In the genomic region with DNA sequence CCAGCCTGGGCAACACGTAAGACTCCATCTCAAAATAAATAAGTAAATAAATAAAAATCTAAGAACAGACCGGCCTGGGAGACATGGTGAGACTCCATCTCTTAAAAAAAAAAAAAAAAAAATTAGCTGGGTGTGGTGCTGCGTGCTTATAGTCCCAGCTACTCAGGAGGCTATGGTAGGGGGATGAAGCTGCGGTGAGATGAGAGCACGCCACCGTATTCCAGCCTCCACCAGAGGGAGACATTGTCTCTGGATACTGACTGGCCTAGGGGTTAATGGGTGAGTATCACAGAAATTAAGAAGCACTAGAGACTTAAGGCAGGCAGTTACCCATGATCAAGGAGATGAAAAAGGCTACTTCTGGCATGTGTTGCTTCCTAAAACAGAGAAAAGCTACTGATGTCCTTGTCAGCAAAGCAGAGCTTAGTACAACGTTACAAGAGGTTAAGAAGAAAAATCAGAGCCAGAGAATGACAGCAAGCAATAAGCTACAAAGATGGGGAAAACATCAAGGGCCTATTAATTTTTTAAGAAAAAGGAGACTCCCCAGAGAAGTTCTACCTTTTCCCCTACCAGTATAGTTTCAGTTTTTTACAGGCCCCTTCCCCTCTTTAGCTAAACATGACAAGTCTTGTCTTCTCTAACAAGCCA, we compare ENCODE assay signal across 1 cellular context.
A peak's percentile ranks its signal among the peaks of the same experiment; 100 is the strongest.
TF ChIP-seq lines count a peak whose summit lies in the region.

No MANE protein-coding gene starts in this region.

TF ChIP-seq in K562, 482 proteins besides CTCF, POLR2A, EP300 and RAD21 (continued from another document and continues in another):
- no peak for TF ChIP-seq ZNF561 (CRISPR knock-in tag; conservative IDR thresholded peaks at IDR 0.05)
- peak; percentile 71 for TF ChIP-seq SMC3 (conservative IDR thresholded peaks at IDR 0.05; ENCODE audit: insufficient read depth, low read depth, low read length)
- TF ChIP-seq RBFOX2 (IDR thresholded peaks at IDR 0.05; ENCODE audit: low read depth, low read length): peak; percentile 65
- TF ChIP-seq, protein P1, sequence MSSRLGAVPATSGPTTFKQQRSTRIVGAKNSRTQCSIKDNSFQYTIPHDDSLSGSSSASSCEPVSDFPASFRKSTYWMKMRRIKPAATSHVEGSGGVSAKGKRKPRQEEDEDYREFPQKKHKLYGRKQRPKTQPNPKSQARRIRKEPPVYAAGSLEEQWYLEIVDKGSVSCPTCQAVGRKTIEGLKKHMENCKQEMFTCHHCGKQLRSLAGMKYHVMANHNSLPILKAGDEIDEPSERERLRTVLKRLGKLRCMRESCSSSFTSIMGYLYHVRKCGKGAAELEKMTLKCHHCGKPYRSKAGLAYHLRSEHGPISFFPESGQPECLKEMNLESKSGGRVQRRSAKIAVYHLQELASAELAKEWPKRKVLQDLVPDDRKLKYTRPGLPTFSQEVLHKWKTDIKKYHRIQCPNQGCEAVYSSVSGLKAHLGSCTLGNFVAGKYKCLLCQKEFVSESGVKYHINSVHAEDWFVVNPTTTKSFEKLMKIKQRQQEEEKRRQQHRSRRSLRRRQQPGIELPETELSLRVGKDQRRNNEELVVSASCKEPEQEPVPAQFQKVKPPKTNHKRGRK (tag; IDR thresholded peaks at IDR 0.05): peak; percentile 8; the same call in 1 of the 2 replicates
- peak; percentile 80 for TF ChIP-seq POLR2AphosphoS2 (IDR thresholded peaks at IDR 0.05; ENCODE audit: low read length)
- no peak for TF ChIP-seq ETS2 (tag; IDR thresholded peaks at IDR 0.05; ENCODE audit: borderline replicate concordance, poor library complexity, severe bottlenecking)
- peak; percentile 32 for TF ChIP-seq POLR2B (IDR thresholded peaks at IDR 0.05; ENCODE audit: low read depth, partially characterized antibody)
- TF ChIP-seq, protein P2, sequence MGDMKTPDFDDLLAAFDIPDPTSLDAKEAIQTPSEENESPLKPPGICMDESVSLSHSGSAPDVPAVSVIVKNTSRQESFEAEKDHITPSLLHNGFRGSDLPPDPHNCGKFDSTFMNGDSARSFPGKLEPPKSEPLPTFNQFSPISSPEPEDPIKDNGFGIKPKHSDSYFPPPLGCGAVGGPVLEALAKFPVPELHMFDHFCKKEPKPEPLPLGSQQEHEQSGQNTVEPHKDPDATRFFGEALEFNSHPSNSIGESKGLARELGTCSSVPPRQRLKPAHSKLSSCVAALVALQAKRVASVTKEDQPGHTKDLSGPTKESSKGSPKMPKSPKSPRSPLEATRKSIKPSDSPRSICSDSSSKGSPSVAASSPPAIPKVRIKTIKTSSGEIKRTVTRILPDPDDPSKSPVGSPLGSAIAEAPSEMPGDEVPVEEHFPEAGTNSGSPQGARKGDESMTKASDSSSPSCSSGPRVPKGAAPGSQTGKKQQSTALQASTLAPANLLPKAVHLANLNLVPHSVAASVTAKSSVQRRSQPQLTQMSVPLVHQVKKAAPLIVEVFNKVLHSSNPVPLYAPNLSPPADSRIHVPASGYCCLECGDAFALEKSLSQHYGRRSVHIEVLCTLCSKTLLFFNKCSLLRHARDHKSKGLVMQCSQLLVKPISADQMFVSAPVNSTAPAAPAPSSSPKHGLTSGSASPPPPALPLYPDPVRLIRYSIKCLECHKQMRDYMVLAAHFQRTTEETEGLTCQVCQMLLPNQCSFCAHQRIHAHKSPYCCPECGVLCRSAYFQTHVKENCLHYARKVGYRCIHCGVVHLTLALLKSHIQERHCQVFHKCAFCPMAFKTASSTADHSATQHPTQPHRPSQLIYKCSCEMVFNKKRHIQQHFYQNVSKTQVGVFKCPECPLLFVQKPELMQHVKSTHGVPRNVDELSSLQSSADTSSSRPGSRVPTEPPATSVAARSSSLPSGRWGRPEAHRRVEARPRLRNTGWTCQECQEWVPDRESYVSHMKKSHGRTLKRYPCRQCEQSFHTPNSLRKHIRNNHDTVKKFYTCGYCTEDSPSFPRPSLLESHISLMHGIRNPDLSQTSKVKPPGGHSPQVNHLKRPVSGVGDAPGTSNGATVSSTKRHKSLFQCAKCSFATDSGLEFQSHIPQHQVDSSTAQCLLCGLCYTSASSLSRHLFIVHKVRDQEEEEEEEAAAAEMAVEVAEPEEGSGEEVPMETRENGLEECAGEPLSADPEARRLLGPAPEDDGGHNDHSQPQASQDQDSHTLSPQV (IDR thresholded peaks at IDR 0.05): peak; percentile 29; the same call in 1 of the 2 replicates
- TF ChIP-seq, protein P3, sequence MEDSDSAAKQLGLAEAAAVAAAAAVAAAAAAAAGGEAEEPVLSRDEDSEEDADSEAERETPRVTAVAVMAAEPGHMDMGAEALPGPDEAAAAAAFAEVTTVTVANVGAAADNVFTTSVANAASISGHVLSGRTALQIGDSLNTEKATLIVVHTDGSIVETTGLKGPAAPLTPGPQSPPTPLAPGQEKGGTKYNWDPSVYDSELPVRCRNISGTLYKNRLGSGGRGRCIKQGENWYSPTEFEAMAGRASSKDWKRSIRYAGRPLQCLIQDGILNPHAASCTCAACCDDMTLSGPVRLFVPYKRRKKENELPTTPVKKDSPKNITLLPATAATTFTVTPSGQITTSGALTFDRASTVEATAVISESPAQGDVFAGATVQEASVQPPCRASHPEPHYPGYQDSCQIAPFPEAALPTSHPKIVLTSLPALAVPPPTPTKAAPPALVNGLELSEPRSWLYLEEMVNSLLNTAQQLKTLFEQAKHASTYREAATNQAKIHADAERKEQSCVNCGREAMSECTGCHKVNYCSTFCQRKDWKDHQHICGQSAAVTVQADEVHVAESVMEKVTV (CRISPR knock-in tag; IDR thresholded peaks at IDR 0.05): peak; percentile 51; the same call in 1 of the 2 replicates
- TF ChIP-seq, protein P4, sequence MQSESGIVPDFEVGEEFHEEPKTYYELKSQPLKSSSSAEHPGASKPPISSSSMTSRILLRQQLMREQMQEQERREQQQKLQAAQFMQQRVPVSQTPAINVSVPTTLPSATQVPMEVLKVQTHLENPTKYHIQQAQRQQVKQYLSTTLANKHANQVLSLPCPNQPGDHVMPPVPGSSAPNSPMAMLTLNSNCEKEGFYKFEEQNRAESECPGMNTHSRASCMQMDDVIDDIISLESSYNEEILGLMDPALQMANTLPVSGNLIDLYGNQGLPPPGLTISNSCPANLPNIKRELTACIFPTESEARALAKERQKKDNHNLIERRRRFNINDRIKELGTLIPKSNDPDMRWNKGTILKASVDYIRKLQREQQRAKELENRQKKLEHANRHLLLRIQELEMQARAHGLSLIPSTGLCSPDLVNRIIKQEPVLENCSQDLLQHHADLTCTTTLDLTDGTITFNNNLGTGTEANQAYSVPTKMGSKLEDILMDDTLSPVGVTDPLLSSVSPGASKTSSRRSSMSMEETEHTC (IDR thresholded peaks at IDR 0.05): no peak
- TF ChIP-seq, protein P5, sequence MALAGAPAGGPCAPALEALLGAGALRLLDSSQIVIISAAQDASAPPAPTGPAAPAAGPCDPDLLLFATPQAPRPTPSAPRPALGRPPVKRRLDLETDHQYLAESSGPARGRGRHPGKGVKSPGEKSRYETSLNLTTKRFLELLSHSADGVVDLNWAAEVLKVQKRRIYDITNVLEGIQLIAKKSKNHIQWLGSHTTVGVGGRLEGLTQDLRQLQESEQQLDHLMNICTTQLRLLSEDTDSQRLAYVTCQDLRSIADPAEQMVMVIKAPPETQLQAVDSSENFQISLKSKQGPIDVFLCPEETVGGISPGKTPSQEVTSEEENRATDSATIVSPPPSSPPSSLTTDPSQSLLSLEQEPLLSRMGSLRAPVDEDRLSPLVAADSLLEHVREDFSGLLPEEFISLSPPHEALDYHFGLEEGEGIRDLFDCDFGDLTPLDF (CRISPR knock-in tag; IDR thresholded peaks at IDR 0.05): no peak
- no peak for TF ChIP-seq BRD4 (IDR thresholded peaks at IDR 0.05)
- 0 out of 2 replicates have a peak, but pooled peaks have one; percentile 45 for TF ChIP-seq ARID2 (IDR thresholded peaks at IDR 0.05)
- TF ChIP-seq ZBTB8A (IDR thresholded peaks at IDR 0.05; ENCODE audit: partially characterized antibody): no peak
- TF ChIP-seq, protein P6, sequence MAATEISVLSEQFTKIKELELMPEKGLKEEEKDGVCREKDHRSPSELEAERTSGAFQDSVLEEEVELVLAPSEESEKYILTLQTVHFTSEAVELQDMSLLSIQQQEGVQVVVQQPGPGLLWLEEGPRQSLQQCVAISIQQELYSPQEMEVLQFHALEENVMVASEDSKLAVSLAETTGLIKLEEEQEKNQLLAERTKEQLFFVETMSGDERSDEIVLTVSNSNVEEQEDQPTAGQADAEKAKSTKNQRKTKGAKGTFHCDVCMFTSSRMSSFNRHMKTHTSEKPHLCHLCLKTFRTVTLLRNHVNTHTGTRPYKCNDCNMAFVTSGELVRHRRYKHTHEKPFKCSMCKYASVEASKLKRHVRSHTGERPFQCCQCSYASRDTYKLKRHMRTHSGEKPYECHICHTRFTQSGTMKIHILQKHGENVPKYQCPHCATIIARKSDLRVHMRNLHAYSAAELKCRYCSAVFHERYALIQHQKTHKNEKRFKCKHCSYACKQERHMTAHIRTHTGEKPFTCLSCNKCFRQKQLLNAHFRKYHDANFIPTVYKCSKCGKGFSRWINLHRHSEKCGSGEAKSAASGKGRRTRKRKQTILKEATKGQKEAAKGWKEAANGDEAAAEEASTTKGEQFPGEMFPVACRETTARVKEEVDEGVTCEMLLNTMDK (IDR thresholded peaks at IDR 0.05; ENCODE audit: borderline replicate concordance, insufficient read depth, low read depth, low read length, poor library complexity, severe bottlenecking): peak; percentile 14
- TF ChIP-seq ZNF217 (CRISPR knock-in tag; IDR thresholded peaks at IDR 0.05): no peak
- 0 out of 2 replicates have a peak, but pooled peaks have one; percentile 5 for TF ChIP-seq JUND (IDR thresholded peaks at IDR 0.05; ENCODE audit: borderline replicate concordance, low read depth, low read length)
- TF ChIP-seq JUND (tag; IDR thresholded peaks at IDR 0.05; ENCODE audit: borderline replicate concordance, low read depth, low read length): 0 out of 3 replicates have a peak, but pooled peaks have one; percentile 13
- no peak for TF ChIP-seq RBM22 (IDR thresholded peaks at IDR 0.05; ENCODE audit: low read depth, low read length, poor library complexity, severe bottlenecking)
- 0 out of 2 replicates have a peak, but pooled peaks have one; percentile 29 for TF ChIP-seq ZNF263 (CRISPR knock-in tag; IDR thresholded peaks at IDR 0.05; ENCODE audit: borderline replicate concordance)
- TF ChIP-seq ZNF444 (CRISPR knock-in tag; IDR thresholded peaks at IDR 0.05): no peak
- TF ChIP-seq, protein P7, sequence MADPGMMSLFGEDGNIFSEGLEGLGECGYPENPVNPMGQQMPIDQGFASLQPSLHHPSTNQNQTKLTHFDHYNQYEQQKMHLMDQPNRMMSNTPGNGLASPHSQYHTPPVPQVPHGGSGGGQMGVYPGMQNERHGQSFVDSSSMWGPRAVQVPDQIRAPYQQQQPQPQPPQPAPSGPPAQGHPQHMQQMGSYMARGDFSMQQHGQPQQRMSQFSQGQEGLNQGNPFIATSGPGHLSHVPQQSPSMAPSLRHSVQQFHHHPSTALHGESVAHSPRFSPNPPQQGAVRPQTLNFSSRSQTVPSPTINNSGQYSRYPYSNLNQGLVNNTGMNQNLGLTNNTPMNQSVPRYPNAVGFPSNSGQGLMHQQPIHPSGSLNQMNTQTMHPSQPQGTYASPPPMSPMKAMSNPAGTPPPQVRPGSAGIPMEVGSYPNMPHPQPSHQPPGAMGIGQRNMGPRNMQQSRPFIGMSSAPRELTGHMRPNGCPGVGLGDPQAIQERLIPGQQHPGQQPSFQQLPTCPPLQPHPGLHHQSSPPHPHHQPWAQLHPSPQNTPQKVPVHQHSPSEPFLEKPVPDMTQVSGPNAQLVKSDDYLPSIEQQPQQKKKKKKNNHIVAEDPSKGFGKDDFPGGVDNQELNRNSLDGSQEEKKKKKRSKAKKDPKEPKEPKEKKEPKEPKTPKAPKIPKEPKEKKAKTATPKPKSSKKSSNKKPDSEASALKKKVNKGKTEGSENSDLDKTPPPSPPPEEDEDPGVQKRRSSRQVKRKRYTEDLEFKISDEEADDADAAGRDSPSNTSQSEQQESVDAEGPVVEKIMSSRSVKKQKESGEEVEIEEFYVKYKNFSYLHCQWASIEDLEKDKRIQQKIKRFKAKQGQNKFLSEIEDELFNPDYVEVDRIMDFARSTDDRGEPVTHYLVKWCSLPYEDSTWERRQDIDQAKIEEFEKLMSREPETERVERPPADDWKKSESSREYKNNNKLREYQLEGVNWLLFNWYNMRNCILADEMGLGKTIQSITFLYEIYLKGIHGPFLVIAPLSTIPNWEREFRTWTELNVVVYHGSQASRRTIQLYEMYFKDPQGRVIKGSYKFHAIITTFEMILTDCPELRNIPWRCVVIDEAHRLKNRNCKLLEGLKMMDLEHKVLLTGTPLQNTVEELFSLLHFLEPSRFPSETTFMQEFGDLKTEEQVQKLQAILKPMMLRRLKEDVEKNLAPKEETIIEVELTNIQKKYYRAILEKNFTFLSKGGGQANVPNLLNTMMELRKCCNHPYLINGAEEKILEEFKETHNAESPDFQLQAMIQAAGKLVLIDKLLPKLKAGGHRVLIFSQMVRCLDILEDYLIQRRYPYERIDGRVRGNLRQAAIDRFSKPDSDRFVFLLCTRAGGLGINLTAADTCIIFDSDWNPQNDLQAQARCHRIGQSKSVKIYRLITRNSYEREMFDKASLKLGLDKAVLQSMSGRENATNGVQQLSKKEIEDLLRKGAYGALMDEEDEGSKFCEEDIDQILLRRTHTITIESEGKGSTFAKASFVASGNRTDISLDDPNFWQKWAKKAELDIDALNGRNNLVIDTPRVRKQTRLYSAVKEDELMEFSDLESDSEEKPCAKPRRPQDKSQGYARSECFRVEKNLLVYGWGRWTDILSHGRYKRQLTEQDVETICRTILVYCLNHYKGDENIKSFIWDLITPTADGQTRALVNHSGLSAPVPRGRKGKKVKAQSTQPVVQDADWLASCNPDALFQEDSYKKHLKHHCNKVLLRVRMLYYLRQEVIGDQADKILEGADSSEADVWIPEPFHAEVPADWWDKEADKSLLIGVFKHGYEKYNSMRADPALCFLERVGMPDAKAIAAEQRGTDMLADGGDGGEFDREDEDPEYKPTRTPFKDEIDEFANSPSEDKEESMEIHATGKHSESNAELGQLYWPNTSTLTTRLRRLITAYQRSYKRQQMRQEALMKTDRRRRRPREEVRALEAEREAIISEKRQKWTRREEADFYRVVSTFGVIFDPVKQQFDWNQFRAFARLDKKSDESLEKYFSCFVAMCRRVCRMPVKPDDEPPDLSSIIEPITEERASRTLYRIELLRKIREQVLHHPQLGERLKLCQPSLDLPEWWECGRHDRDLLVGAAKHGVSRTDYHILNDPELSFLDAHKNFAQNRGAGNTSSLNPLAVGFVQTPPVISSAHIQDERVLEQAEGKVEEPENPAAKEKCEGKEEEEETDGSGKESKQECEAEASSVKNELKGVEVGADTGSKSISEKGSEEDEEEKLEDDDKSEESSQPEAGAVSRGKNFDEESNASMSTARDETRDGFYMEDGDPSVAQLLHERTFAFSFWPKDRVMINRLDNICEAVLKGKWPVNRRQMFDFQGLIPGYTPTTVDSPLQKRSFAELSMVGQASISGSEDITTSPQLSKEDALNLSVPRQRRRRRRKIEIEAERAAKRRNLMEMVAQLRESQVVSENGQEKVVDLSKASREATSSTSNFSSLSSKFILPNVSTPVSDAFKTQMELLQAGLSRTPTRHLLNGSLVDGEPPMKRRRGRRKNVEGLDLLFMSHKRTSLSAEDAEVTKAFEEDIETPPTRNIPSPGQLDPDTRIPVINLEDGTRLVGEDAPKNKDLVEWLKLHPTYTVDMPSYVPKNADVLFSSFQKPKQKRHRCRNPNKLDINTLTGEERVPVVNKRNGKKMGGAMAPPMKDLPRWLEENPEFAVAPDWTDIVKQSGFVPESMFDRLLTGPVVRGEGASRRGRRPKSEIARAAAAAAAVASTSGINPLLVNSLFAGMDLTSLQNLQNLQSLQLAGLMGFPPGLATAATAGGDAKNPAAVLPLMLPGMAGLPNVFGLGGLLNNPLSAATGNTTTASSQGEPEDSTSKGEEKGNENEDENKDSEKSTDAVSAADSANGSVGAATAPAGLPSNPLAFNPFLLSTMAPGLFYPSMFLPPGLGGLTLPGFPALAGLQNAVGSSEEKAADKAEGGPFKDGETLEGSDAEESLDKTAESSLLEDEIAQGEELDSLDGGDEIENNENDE (IDR thresholded peaks at IDR 0.05; ENCODE audit: low read depth, low read length): peak; percentile 18
